ENCODE assay signal across 11 cellular contexts in genomic region chr17:20228410-20228809, GRCh38.
"Had no signal": no experiment of that assay in that cellular context is flagged by ENCODE, and none has a peak within 500 bp of the region (broad histone marks: within the 10 kb centered on the region; RNA-seq: fewer than 3 reads in every experiment).

No MANE protein-coding gene starts in this region.

- H3K27me3 ChIP-seq: right atrium auricular region had no signal

- H3K36me3 Mint-ChIP-seq: activated naive CD8-positive, alpha-beta T cell treated with anti-CD3 and anti-CD28 coated beads, Interleukin-2, amount 10 ng/mL, durations not matched to agents 7 days and 5 days had no signal

- H3K9me3 ChIP-seq: right atrium auricular region had no signal

- H3K27ac ChIP-seq: right atrium auricular region, VCaP had no signal

- H3K27me3 Mint-ChIP-seq: activated CD8-positive, alpha-beta T cell treated with anti-CD3 and anti-CD28 coated beads for 36 hours; activated naive CD8-positive, alpha-beta T cell treated with anti-CD3 and anti-CD28 coated beads, Interleukin-2, amount 10 ng/mL, durations not matched to agents 7 days and 5 days had no signal

- DNase-seq: activated CD4-positive, alpha-beta T cell treated with anti-CD3 and anti-CD28 coated beads for 4 hours; activated CD8-positive, alpha-beta memory T cell treated with anti-CD3 and anti-CD28 coated beads, Interleukin-2, amount 50 U/mL, for 4 hours; activated CD8-positive, alpha-beta T cell treated with anti-CD3 and anti-CD28 coated beads for 36 hours; activated naive CD8-positive, alpha-beta T cell treated with anti-CD3 and anti-CD28 coated beads, Interleukin-2, amount 10 ng/mL, durations not matched to agents 7 days and 5 days; activated T-cell treated with anti-CD3 and anti-CD28 coated beads, Interleukin-2, amount 50 U/mL, for 72 hours; central memory CD4-positive, alpha-beta T cell; small intestine; SW 1271; T1000 had no signal

- H3K27ac Mint-ChIP-seq: activated CD8-positive, alpha-beta T cell treated with anti-CD3 and anti-CD28 coated beads for 36 hours; activated naive CD8-positive, alpha-beta T cell treated with anti-CD3 and anti-CD28 coated beads, Interleukin-2, amount 10 ng/mL, durations not matched to agents 7 days and 5 days; activated T-cell treated with anti-CD3 and anti-CD28 coated beads, Interleukin-2, amount 50 U/mL, for 72 hours had no signal

- H3K4me3 ChIP-seq: right atrium auricular region had no signal

- ATAC-seq: activated CD8-positive, alpha-beta T cell treated with anti-CD3 and anti-CD28 coated beads for 36 hours had no signal

- H3K4me3 Mint-ChIP-seq: activated CD8-positive, alpha-beta T cell treated with anti-CD3 and anti-CD28 coated beads for 36 hours; activated naive CD8-positive, alpha-beta T cell treated with anti-CD3 and anti-CD28 coated beads, Interleukin-2, amount 10 ng/mL, durations not matched to agents 7 days and 5 days; activated T-cell treated with anti-CD3 and anti-CD28 coated beads, Interleukin-2, amount 50 U/mL, for 72 hours had no signal

- H3K36me3 ChIP-seq: right atrium auricular region had no signal

- H3K9me3 Mint-ChIP-seq: activated CD8-positive, alpha-beta T cell treated with anti-CD3 and anti-CD28 coated beads for 36 hours; activated naive CD8-positive, alpha-beta T cell treated with anti-CD3 and anti-CD28 coated beads, Interleukin-2, amount 10 ng/mL, durations not matched to agents 7 days and 5 days; activated T-cell treated with anti-CD3 and anti-CD28 coated beads, Interleukin-2, amount 50 U/mL, for 72 hours had no signal
